Comparison of ENCODE assay signal across 8 cellular contexts in the genomic region with DNA sequence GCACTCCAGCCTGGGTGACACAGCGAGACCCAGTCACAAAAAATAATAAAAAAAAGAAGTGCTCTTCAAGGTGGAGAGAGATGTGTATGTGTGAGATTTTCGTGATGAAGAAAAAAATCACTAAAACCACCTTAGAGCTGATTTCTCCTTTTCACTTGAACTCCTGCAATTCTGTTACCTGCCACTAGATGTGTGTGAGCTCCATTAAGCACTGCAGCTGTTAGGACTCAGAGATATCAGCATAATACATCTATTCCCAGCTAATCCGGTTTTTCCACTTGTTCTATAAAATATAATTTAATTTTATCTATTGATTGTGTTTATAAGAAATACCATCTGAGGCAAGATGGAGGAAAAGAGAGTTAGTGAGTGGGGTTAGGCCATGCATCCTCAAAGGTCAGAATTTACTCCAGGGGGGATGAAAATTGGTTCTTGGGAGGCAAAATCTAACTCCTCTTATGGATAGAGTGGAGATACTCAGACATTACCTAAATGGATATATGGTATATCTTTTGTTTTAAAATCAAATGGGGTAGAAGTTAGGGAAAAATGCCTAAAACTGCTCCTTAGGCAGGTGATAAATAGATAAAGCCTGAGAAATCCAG.
DNase-seq lines count a peak whose midpoint lies in the region; ATAC-seq and TF ChIP-seq lines count a peak whose summit lies in the region.

No MANE protein-coding gene starts in this region.

- no peaks in the 10 kb centered on the region for H3K36me3 Mint-ChIP-seq in activated naive CD8-positive, alpha-beta T cell treated with anti-CD3 and anti-CD28 coated beads, Interleukin-2, amount 50 U/mL, for 24 hours (ENCODE audit: low read depth)

- no peaks in the 10 kb centered on the region for H3K4me1 ChIP-seq in ascending aorta
- no peaks in the 10 kb centered on the region for H3K4me1 ChIP-seq in liver (ENCODE audit: control insufficient read depth in 4 of 4, insufficient read depth in 4 of 4, low read length in 3 of 4)

- intact Hi-C loops in ascending aorta (cut with DNase I), result no loop called here

- H3K36me3 ChIP-seq in ascending aorta (no peaks in the 10 kb centered on the region), liver (ENCODE audit: control insufficient read depth in 4 of 4, insufficient read depth in 3 of 4, low read depth in 1 of 4, low read length in 3 of 4) (no peaks in the 10 kb centered on the region)

- H3K9ac ChIP-seq in liver (ENCODE audit: low read depth in 1 of 2, low read length in 2 of 2), result no peak overlapping the region

- peak; percentile 81 for ATAC-seq in GM21390 (IDR thresholded peaks at IDR 0.05; ENCODE audit: unreplicated experiment)
- no peak for ATAC-seq in activated naive CD8-positive, alpha-beta T cell treated with anti-CD3 and anti-CD28 coated beads, Interleukin-2, amount 50 U/mL, for 24 hours

- peaks cover 10% of the 10 kb centered on the region for H3K27me3 Mint-ChIP-seq in activated naive CD8-positive, alpha-beta T cell treated with anti-CD3 and anti-CD28 coated beads, Interleukin-2, amount 50 U/mL, for 24 hours

- TF ChIP-seq CTCF in ascending aorta (IDR thresholded peaks at IDR 0.05) (peak in 2 of 3 experiments; percentile 54 to 58), liver (IDR thresholded peaks at IDR 0.05; ENCODE audit: low read depth, low read length, missing input control) (peak; percentile 75)

- no peak overlapping the region for H3K27ac ChIP-seq in ascending aorta
- H3K27ac ChIP-seq in liver (ENCODE audit: low read depth in 1 of 2, low read length in 2 of 2), result no peak overlapping the region

- no peak overlapping the region for H3K4me3 ChIP-seq in ascending aorta
- no peak overlapping the region for H3K4me3 ChIP-seq in liver (ENCODE audit: low read depth in 1 of 3, low read length in 3 of 3)

- H3K4me1 Mint-ChIP-seq in activated naive CD8-positive, alpha-beta T cell treated with anti-CD3 and anti-CD28 coated beads, Interleukin-2, amount 50 U/mL, for 24 hours, result no peaks in the 10 kb centered on the region

- H3K27ac Mint-ChIP-seq in activated naive CD8-positive, alpha-beta T cell treated with anti-CD3 and anti-CD28 coated beads, Interleukin-2, amount 50 U/mL, for 24 hours, result no peak overlapping the region

- H3K27me3 ChIP-seq in ascending aorta, result no peaks in the 10 kb centered on the region
- peaks cover 0 to 7% (median 2%) of the 10 kb centered on the region in 4 donors for H3K27me3 ChIP-seq in liver (ENCODE audit: control insufficient read depth in 4 of 4, insufficient read depth in 4 of 4, low read length in 3 of 4)

- H3K9me3 ChIP-seq in ascending aorta (no peaks in the 10 kb centered on the region), liver (ENCODE audit: control insufficient read depth in 4 of 4, low read length in 3 of 4) (no peaks in the 10 kb centered on the region)

- DNase-seq in EL, result peak; percentile 31
- DNase-seq in NCI-H1105 (lab: John Stamatoyannopoulos, UW), result peak; percentile 55
- no peak for DNase-seq in ascending aorta (ENCODE audit: low spot score in 2 of 2)
- no peak for DNase-seq in central memory CD4-positive, alpha-beta T cell
- DNase-seq in activated naive CD4-positive, alpha-beta T cell treated with Interleukin-2 at 50 U/mL for 16 hours, result no peak
- no peak for DNase-seq in activated naive CD8-positive, alpha-beta T cell treated with anti-CD3 and anti-CD28 coated beads, Interleukin-2, amount 50 U/mL, for 24 hours

- H3K9me3 Mint-ChIP-seq in activated naive CD8-positive, alpha-beta T cell treated with anti-CD3 and anti-CD28 coated beads, Interleukin-2, amount 50 U/mL, for 24 hours, result no peaks in the 10 kb centered on the region

- no peak overlapping the region for H3K4me3 Mint-ChIP-seq in activated naive CD8-positive, alpha-beta T cell treated with anti-CD3 and anti-CD28 coated beads, Interleukin-2, amount 50 U/mL, for 24 hours

- TF ChIP-seq RAD21 in liver (IDR thresholded peaks at IDR 0.05), result peak; percentile 65 to 72

- WGBS in liver, result 18% methylated on average over 3 of the region's 3 CpGs

TF ChIP-seq in liver, 16 proteins besides CTCF, POLR2A, EP300 and RAD21:
- TF ChIP-seq MAX (IDR thresholded peaks at IDR 0.05) (no peak), TAF1 (conservative IDR thresholded peaks at IDR 0.05) (no peak), RXRA (IDR thresholded peaks at IDR 0.05) (no peak), SP1 (IDR thresholded peaks at IDR 0.05) (no peak), GABPA (IDR thresholded peaks at IDR 0.05 in 1 of 2, conservative IDR thresholded peaks at IDR 0.05 in 1 of 2) (no peak), HNF4A (conservative IDR thresholded peaks at IDR 0.05) (no peak), HNF4G (IDR thresholded peaks at IDR 0.05) (no peak), FOXA1 (IDR thresholded peaks at IDR 0.05) (no peak), EGR1 (IDR thresholded peaks at IDR 0.05; ENCODE audit: low read depth in 2 of 2) (no peak), FOXA2 (IDR thresholded peaks at IDR 0.05) (no peak), NR2F2 (IDR thresholded peaks at IDR 0.05) (no peak), REST (IDR thresholded peaks at IDR 0.05) (no peak), JUND (IDR thresholded peaks at IDR 0.05) (no peak), YY1 (IDR thresholded peaks at IDR 0.05) (no peak)
- TF ChIP-seq, protein P1, sequence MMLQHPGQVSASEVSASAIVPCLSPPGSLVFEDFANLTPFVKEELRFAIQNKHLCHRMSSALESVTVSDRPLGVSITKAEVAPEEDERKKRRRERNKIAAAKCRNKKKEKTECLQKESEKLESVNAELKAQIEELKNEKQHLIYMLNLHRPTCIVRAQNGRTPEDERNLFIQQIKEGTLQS (IDR thresholded peaks at IDR 0.05), result no peak
- TF ChIP-seq, protein P2, sequence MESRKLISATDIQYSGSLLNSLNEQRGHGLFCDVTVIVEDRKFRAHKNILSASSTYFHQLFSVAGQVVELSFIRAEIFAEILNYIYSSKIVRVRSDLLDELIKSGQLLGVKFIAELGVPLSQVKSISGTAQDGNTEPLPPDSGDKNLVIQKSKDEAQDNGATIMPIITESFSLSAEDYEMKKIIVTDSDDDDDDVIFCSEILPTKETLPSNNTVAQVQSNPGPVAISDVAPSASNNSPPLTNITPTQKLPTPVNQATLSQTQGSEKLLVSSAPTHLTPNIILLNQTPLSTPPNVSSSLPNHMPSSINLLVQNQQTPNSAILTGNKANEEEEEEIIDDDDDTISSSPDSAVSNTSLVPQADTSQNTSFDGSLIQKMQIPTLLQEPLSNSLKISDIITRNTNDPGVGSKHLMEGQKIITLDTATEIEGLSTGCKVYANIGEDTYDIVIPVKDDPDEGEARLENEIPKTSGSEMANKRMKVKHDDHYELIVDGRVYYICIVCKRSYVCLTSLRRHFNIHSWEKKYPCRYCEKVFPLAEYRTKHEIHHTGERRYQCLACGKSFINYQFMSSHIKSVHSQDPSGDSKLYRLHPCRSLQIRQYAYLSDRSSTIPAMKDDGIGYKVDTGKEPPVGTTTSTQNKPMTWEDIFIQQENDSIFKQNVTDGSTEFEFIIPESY (IDR thresholded peaks at IDR 0.05), result no peak

Comparison
In these comparisons a context has a peak if more than half of its experiments do, and no peak if none do; other contexts are left out.
1. DNase-seq: peak in EL (single experiment) and NCI-H1105 (single experiment); none in ascending aorta (0 of 2), central memory CD4-positive, alpha-beta T cell (single experiment), activated naive CD4-positive, alpha-beta T cell treated with Interleukin-2 at 50 U/mL for 16 hours (single experiment) and activated naive CD8-positive, alpha-beta T cell treated with anti-CD3 and anti-CD28 coated beads, Interleukin-2, amount 50 U/mL, for 24 hours (single experiment).